In the genomic region with DNA sequence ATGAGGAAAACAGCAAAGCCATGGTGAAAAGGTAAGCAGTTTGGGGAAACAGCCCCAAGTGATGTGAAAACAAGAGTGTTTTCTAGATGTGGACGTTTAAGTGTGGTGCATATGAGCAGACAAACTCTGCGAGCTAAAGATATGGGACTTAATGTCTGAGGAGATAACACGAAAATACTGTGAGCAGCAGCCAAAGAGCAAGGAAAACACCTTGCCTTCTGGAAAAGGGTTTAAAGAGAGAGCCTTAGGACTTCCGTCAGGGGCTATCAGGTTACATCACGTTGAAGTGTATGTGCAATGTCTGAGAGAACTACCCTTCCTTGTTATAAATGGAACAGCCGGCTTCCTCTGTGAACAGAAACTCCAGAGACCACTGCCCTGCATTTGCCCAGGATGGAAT, we compare ENCODE assay signal across 13 cellular contexts. TPM values are rescaled to one million over a fixed set of nuclear protein-coding genes. Genes with fewer than 3 reads are reported as not detected.
A peak's percentile ranks its signal among the peaks of the same experiment; 100 is the strongest.
DNase-seq lines count a peak whose midpoint lies in the region; ATAC-seq and TF ChIP-seq lines count a peak whose summit lies in the region.
"Had no signal": no experiment of that assay in that cellular context is flagged by ENCODE, and none has a peak within 500 bp of the region (broad histone marks: within the 10 kb centered on the region; RNA-seq: fewer than 3 reads in every experiment).

No MANE protein-coding gene starts in this region.

- TF ChIP-seq CTCF in OCI-LY1 (IDR thresholded peaks at IDR 0.05; ENCODE audit: low read length) (no peak), uterus (IDR thresholded peaks at IDR 0.05) (no peak), suprapubic skin (IDR thresholded peaks at IDR 0.05) (no peak)

- TF ChIP-seq POLR2A in uterus (IDR thresholded peaks at IDR 0.05) = no peak
- no peak for TF ChIP-seq POLR2A in suprapubic skin (IDR thresholded peaks at IDR 0.05)

- H3K4me2 ChIP-seq in OCI-LY1 (ENCODE audit: low read length) = peak overlapping the region; percentile 46; the same call in 1 of the 2 replicates

- no peak for ATAC-seq in CD4-positive, CD25-positive, alpha-beta regulatory T cell (ENCODE audit: low read depth in 2 of 2)
- no peak for ATAC-seq in GM21786 (IDR thresholded peaks at IDR 0.05; ENCODE audit: unreplicated experiment)

- no peak overlapping the region for H2AFZ ChIP-seq in OCI-LY1 (ENCODE audit: low read length)

- intact Hi-C loops in uterus (cut with DNase I; ENCODE audit: low total_unique reads) = no loop called here

- H3K36me3 Mint-ChIP-seq in CD4-positive, CD25-positive, alpha-beta regulatory T cell = peaks cover 39% of the 10 kb centered on the region

- peaks cover 100% of the 10 kb centered on the region for H3K4me1 ChIP-seq in CD4-positive, CD25-positive, alpha-beta regulatory T cell (ENCODE audit: control insufficient read depth, insufficient read depth, low read length, poor library complexity, severe bottlenecking)
- H3K4me1 ChIP-seq in OCI-LY1 (ENCODE audit: insufficient read depth, low read length, severe bottlenecking) (peaks cover 98% of the 10 kb centered on the region), uterus (no peaks in the 10 kb centered on the region), suprapubic skin (peaks cover 6% of the 10 kb centered on the region)
- H3K4me1 ChIP-seq in effector memory CD4-positive, alpha-beta T cell (ENCODE audit: control insufficient read depth, insufficient read depth, low read length, poor library complexity, severe bottlenecking) = peaks cover 82% of the 10 kb centered on the region

- DNase-seq in CD4-positive, CD25-positive, alpha-beta regulatory T cell = no peak
- DNase-seq in COLO668 (lab: John Stamatoyannopoulos, UW; ENCODE audit: unreplicated experiment) (peak; percentile 13), uterus (no peak), suprapubic skin (ENCODE audit: low spot score in 2 of 2) (no peak)
- DNase-seq in effector memory CD4-positive, alpha-beta T cell = no peak
- no peak for DNase-seq in activated CD8-positive, alpha-beta memory T cell treated with anti-CD3 and anti-CD28 coated beads for 24 hours
- DNase-seq: activated effector memory CD4-positive, alpha-beta T cell treated with anti-CD3 and anti-CD28 coated beads, Interleukin-2, amount 50 U/mL, for 16 hours; GOT3; NCI-H1694 treated with DMSO at 0.1 percent for 48 hours; retina had no signal

- TF ChIP-seq EP300 in suprapubic skin (IDR thresholded peaks at IDR 0.05) = no peak

- H3K27ac Mint-ChIP-seq in CD4-positive, CD25-positive, alpha-beta regulatory T cell = peak overlapping the region; percentile 70 to 99 (median 89)

- H3K79me2 ChIP-seq in OCI-LY1 (ENCODE audit: insufficient read depth, low read length) = peaks cover 87% of the 10 kb centered on the region

- H3K4me1 Mint-ChIP-seq in CD4-positive, CD25-positive, alpha-beta regulatory T cell = peaks cover 65 to 100% (median 90%) of the 10 kb centered on the region in 4 donors

- H3K9me2 ChIP-seq in OCI-LY1 (ENCODE audit: low read depth, low read length) = no peaks in the 10 kb centered on the region

- H3K27me3 ChIP-seq in CD4-positive, CD25-positive, alpha-beta regulatory T cell (ENCODE audit: control insufficient read depth, insufficient read depth, low read length) = no peaks in the 10 kb centered on the region
- no peaks in the 10 kb centered on the region for H3K27me3 ChIP-seq in OCI-LY1 (ENCODE audit: insufficient read depth, low read length)
- no peaks in the 10 kb centered on the region for H3K27me3 ChIP-seq in effector memory CD4-positive, alpha-beta T cell (replicated peaks; ENCODE audit: control insufficient read depth, insufficient read depth, low read length, poor library complexity, severe bottlenecking)
- no peaks in the 10 kb centered on the region for H3K27me3 ChIP-seq in uterus
- H3K27me3 ChIP-seq in suprapubic skin = no peaks in the 10 kb centered on the region

- H3K9ac ChIP-seq in OCI-LY1 (ENCODE audit: low read length) = peak overlapping the region; percentile 24; the same call in 1 of the 2 replicates

- no peaks in the 10 kb centered on the region for H3F3A ChIP-seq in OCI-LY1 (ENCODE audit: insufficient read depth, low read length)

- H3K9me3 Mint-ChIP-seq in CD4-positive, CD25-positive, alpha-beta regulatory T cell = no peaks in the 10 kb centered on the region

- peaks cover 22% of the 10 kb centered on the region for H3K36me3 ChIP-seq in CD4-positive, CD25-positive, alpha-beta regulatory T cell (ENCODE audit: control insufficient read depth, insufficient read depth, low read length)
- H3K36me3 ChIP-seq in OCI-LY1 (ENCODE audit: insufficient read depth, low read length) (peaks cover 53% of the 10 kb centered on the region; the same call in 1 of the 2 replicates), uterus (no peaks in the 10 kb centered on the region), suprapubic skin (no peaks in the 10 kb centered on the region)
- no peaks in the 10 kb centered on the region for H3K36me3 ChIP-seq in effector memory CD4-positive, alpha-beta T cell (ENCODE audit: control insufficient read depth, insufficient read depth, low read length)

- peak overlapping the region; percentile 32 to 81 (median 63) for H3K4me3 Mint-ChIP-seq in CD4-positive, CD25-positive, alpha-beta regulatory T cell

- H4K20me1 ChIP-seq in OCI-LY1 (ENCODE audit: insufficient read depth, low read length) = no peaks in the 10 kb centered on the region

- H3K4me3 ChIP-seq in CD4-positive, CD25-positive, alpha-beta regulatory T cell (ENCODE audit: low read depth, low read length) = peak overlapping the region; percentile 73
- H3K4me3 ChIP-seq in OCI-LY1 (ENCODE audit: low read depth, low read length, poor library complexity, severe bottlenecking) = peak overlapping the region; percentile 7
- H3K4me3 ChIP-seq in effector memory CD4-positive, alpha-beta T cell (ENCODE audit: insufficient read depth, low read depth, low read length, poor library complexity, severe bottlenecking) = no peak overlapping the region
- no peak overlapping the region for H3K4me3 ChIP-seq in uterus
- no peak overlapping the region for H3K4me3 ChIP-seq in suprapubic skin

- no peaks in the 10 kb centered on the region for H3K9me3 ChIP-seq in CD4-positive, CD25-positive, alpha-beta regulatory T cell (ENCODE audit: control insufficient read depth in 2 of 2, low read length in 2 of 2)
- no peaks in the 10 kb centered on the region for H3K9me3 ChIP-seq in OCI-LY1 (ENCODE audit: low read length)
- no peaks in the 10 kb centered on the region for H3K9me3 ChIP-seq in effector memory CD4-positive, alpha-beta T cell (ENCODE audit: control insufficient read depth, low read length)
- H3K9me3 ChIP-seq in uterus = no peaks in the 10 kb centered on the region
- H3K9me3 ChIP-seq in suprapubic skin = no peaks in the 10 kb centered on the region

- no peaks in the 10 kb centered on the region for H3K27me3 Mint-ChIP-seq in CD4-positive, CD25-positive, alpha-beta regulatory T cell

- peak overlapping the region; percentile 82 for H3K27ac ChIP-seq in CD4-positive, CD25-positive, alpha-beta regulatory T cell (ENCODE audit: insufficient read depth, low read length, poor library complexity, severe bottlenecking)
- H3K27ac ChIP-seq in OCI-LY1 (ENCODE audit: low read depth, low read length, poor library complexity, severe bottlenecking) (peak overlapping the region; percentile 81), uterus (no peak overlapping the region), suprapubic skin (no peak overlapping the region)
- H3K27ac ChIP-seq in effector memory CD4-positive, alpha-beta T cell (ENCODE audit: insufficient read depth, low read length, poor library complexity, severe bottlenecking) = peak overlapping the region; percentile 68
- H3K27ac ChIP-seq: VCaP had no signal

- WGBS in suprapubic skin = 66% methylated on average over 6 of the region's 6 CpGs

RNA-seq across cellular contexts. Expression of a gene that starts 54.2 kb away (rescaled TPM):
- total RNA-seq in CD4-positive, CD25-positive, alpha-beta regulatory T cell = 469 TPM
- polyA plus RNA-seq in CD4-positive, CD25-positive, alpha-beta regulatory T cell = 100 to 1,000 TPM; 465 to 627 (median 565) TPM
- total RNA-seq in uterus (10 to 100 TPM; 27.4 to 49.7 (median 43.7) TPM), suprapubic skin (10 to 100 TPM in 2 of 4 donors, 1 to 10 TPM in 2; 7.2 to 23.4 (median 14.5) TPM)

Comparison
In these comparisons a context has a peak if more than half of its experiments do, and no peak if none do; other contexts are left out.
1. H3K27ac ChIP-seq: peak in CD4-positive, CD25-positive, alpha-beta regulatory T cell (single experiment), OCI-LY1 (single experiment) and effector memory CD4-positive, alpha-beta T cell (single experiment); none in uterus (0 of 2) and suprapubic skin (single experiment).
2. H3K4me3 ChIP-seq: peak in CD4-positive, CD25-positive, alpha-beta regulatory T cell (single experiment) and OCI-LY1 (single experiment); none in effector memory CD4-positive, alpha-beta T cell (single experiment), uterus (0 of 2) and suprapubic skin (single experiment).